Comparison of ENCODE assay signal across 35 cellular contexts in the genomic region with DNA sequence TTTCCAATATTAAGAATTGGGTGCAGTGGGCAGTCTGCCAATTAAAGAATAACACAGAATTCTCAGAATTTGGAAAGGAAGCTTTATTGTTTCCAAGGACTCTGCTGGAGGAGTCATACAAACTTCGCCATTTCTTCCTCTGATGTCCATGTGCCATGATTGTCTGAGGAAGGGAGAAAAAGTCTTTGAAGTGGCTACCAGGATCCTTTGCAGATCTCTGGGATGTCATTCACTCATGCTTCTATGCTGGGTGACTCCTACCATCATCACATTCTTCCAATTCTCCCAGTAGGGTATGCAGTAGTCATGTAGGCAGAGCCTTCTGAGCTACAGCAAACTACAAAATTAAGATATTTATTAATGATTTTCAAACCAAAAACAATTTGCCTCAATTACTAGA.
"Had no signal": no experiment of that assay in that cellular context is flagged by ENCODE, and none has a peak within 500 bp of the region (broad histone marks: within the 10 kb centered on the region; RNA-seq: fewer than 3 reads in every experiment).

No MANE protein-coding gene starts in this region.

- H3K4me3 Mint-ChIP-seq: activated CD4-positive, alpha-beta T cell treated with anti-CD3 and anti-CD28 coated beads, Interleukin-2, amount 10 ng/mL, durations not matched to agents 7 days and 5 days; activated CD8-positive, alpha-beta memory T cell treated with anti-CD3 and anti-CD28 coated beads, Interleukin-2, amount 10 ng/mL, durations not matched to agents 7 days and 5 days; activated CD8-positive, alpha-beta T cell treated with anti-CD3 and anti-CD28 coated beads for 36 hours; activated naive CD4-positive, alpha-beta T cell treated with anti-CD3 and anti-CD28 coated beads for 36 hours; activated naive CD4-positive, alpha-beta T cell treated with anti-CD3 and anti-CD28 coated beads, Interleukin-2, amount 50 U/mL, for 24 hours; activated naive CD8-positive, alpha-beta T cell treated with anti-CD3 and anti-CD28 coated beads for 36 hours; activated naive CD8-positive, alpha-beta T cell treated with anti-CD3 and anti-CD28 coated beads, Interleukin-2, amount 50 U/mL, for 24 hours; activated T-helper 1 cell treated with anti-CD3 and anti-CD28 coated beads, Interleukin-12 subunit alpha, Interleukin-12 subunit beta, Interleukin-2, Interleukin-4 antibody, amounts not matched to agents 30 ng/mL and 10 ng/mL and 1 ng/mL, durations not matched to agents 14 hours and 24 hours and 36 hours; T-cell; T-helper 1 cell treated with Interleukin-12 subunit alpha and Interleukin-12 subunit beta and Interleukin-4 antibody, amounts not matched to agents 30 μg/mL and 1 μg/mL, for 36 hours; WTC11 had no signal

- H3K36me3 Mint-ChIP-seq: activated CD8-positive, alpha-beta memory T cell treated with anti-CD3 and anti-CD28 coated beads, Interleukin-2, amount 10 ng/mL, durations not matched to agents 7 days and 5 days; activated naive CD4-positive, alpha-beta T cell treated with anti-CD3 and anti-CD28 coated beads, Interleukin-2, amount 50 U/mL, for 24 hours; T-cell; WTC11 had no signal

- H3K27me3 ChIP-seq: adrenal gland, body of pancreas, breast epithelium, colonic mucosa, gastroesophageal sphincter had no signal

- H3K27ac Mint-ChIP-seq: activated CD4-positive, alpha-beta T cell treated with anti-CD3 and anti-CD28 coated beads, Interleukin-2, amount 10 ng/mL, durations not matched to agents 7 days and 5 days; activated CD8-positive, alpha-beta memory T cell treated with anti-CD3 and anti-CD28 coated beads, Interleukin-2, amount 10 ng/mL, durations not matched to agents 7 days and 5 days; activated CD8-positive, alpha-beta T cell treated with anti-CD3 and anti-CD28 coated beads for 36 hours; activated naive CD4-positive, alpha-beta T cell treated with anti-CD3 and anti-CD28 coated beads for 36 hours; activated naive CD4-positive, alpha-beta T cell treated with anti-CD3 and anti-CD28 coated beads, Interleukin-2, amount 50 U/mL, for 24 hours; activated naive CD8-positive, alpha-beta T cell treated with anti-CD3 and anti-CD28 coated beads for 36 hours; activated naive CD8-positive, alpha-beta T cell treated with anti-CD3 and anti-CD28 coated beads, Interleukin-2, amount 50 U/mL, for 24 hours; activated T-helper 1 cell treated with anti-CD3 and anti-CD28 coated beads, Interleukin-12 subunit alpha, Interleukin-12 subunit beta, Interleukin-2, Interleukin-4 antibody, amounts not matched to agents 30 ng/mL and 10 ng/mL and 1 ng/mL, durations not matched to agents 14 hours and 24 hours and 36 hours; activated T-helper 2 cell treated with anti-CD3 and anti-CD28 coated beads, Interferon-gamma antibody, Interleukin-2, Interleukin-4, amounts not matched to agents 10 μg/mL and 5 μg/mL and 100 μg/mL, durations not matched to agents 14 hours and 24 hours and 36 hours; T-cell; T-helper 1 cell treated with Interleukin-12 subunit alpha and Interleukin-12 subunit beta and Interleukin-4 antibody, amounts not matched to agents 30 μg/mL and 1 μg/mL, for 36 hours; WTC11 had no signal

- H3K9me3 ChIP-seq: adrenal gland, body of pancreas, breast epithelium, colonic mucosa, esophagus squamous epithelium, gastroesophageal sphincter had no signal

- H3K27ac ChIP-seq: adrenal gland, body of pancreas, breast epithelium, cardiac muscle cell, colonic mucosa, epithelial cell of prostate, esophagus squamous epithelium, gastroesophageal sphincter had no signal

- H3K9me3 Mint-ChIP-seq: activated CD4-positive, alpha-beta T cell treated with anti-CD3 and anti-CD28 coated beads, Interleukin-2, amount 10 ng/mL, durations not matched to agents 7 days and 5 days; activated CD8-positive, alpha-beta T cell treated with anti-CD3 and anti-CD28 coated beads for 36 hours; activated naive CD4-positive, alpha-beta T cell treated with anti-CD3 and anti-CD28 coated beads for 36 hours; activated naive CD8-positive, alpha-beta T cell treated with anti-CD3 and anti-CD28 coated beads for 36 hours; activated naive CD8-positive, alpha-beta T cell treated with anti-CD3 and anti-CD28 coated beads, Interleukin-2, amount 50 U/mL, for 24 hours; activated T-helper 1 cell treated with anti-CD3 and anti-CD28 coated beads, Interleukin-12 subunit alpha, Interleukin-12 subunit beta, Interleukin-2, Interleukin-4 antibody, amounts not matched to agents 30 ng/mL and 10 ng/mL and 1 ng/mL, durations not matched to agents 14 hours and 24 hours and 36 hours; activated T-helper 2 cell treated with anti-CD3 and anti-CD28 coated beads, Interferon-gamma antibody, Interleukin-2, Interleukin-4, amounts not matched to agents 10 μg/mL and 5 μg/mL and 100 μg/mL, durations not matched to agents 14 hours and 24 hours and 36 hours; T-cell; T-helper 1 cell treated with Interleukin-12 subunit alpha and Interleukin-12 subunit beta and Interleukin-4 antibody, amounts not matched to agents 30 μg/mL and 1 μg/mL, for 36 hours; WTC11 had no signal

- DNase-seq: activated CD4-positive, alpha-beta T cell treated with anti-CD3 and anti-CD28 coated beads for 1 hour; activated CD4-positive, alpha-beta T cell treated with anti-CD3 and anti-CD28 coated beads for 4 hours; activated CD4-positive, alpha-beta T cell treated with anti-CD3 and anti-CD28 coated beads, Interleukin-2, amount 10 ng/mL, durations not matched to agents 7 days and 5 days; activated CD4-positive, alpha-beta T cell treated with anti-CD3 and anti-CD28 coated beads, Interleukin-2, amount 50 U/mL, for 4 hours; activated CD8-positive, alpha-beta memory T cell treated with anti-CD3 and anti-CD28 coated beads, Interleukin-2, amount 10 ng/mL, durations not matched to agents 7 days and 5 days; activated CD8-positive, alpha-beta memory T cell treated with anti-CD3 and anti-CD28 coated beads, Interleukin-2, amount 50 U/mL, for 4 hours; activated CD8-positive, alpha-beta T cell treated with anti-CD3 and anti-CD28 coated beads for 36 hours; activated effector memory CD4-positive, alpha-beta T cell treated with anti-CD3 and anti-CD28 coated beads, Interleukin-2, amount 50 U/mL, for 16 hours; activated naive CD4-positive, alpha-beta T cell treated with anti-CD3 and anti-CD28 coated beads for 36 hours; activated naive CD8-positive, alpha-beta T cell treated with anti-CD3 and anti-CD28 coated beads for 36 hours; activated naive CD8-positive, alpha-beta T cell treated with anti-CD3 and anti-CD28 coated beads, Interleukin-2, amount 50 U/mL, for 24 hours; activated T-cell treated with anti-CD3 and anti-CD28 coated beads, Interleukin-2, amount 50 U/mL, for 1 hour; activated T-cell treated with anti-CD3 and anti-CD28 coated beads, Interleukin-2, amount 50 U/mL, for 48 hours; adrenal gland; amygdala; aorta; body of pancreas; central memory CD4-positive, alpha-beta T cell; cerebellar nuclear complex; colonic mucosa; effector CD8-positive, alpha-beta T cell; esophagus squamous epithelium; foreskin melanocyte; SW 1271; T-cell; T-helper 9 cell had no signal

- H3K36me3 ChIP-seq: adrenal gland, breast epithelium, cardiac muscle cell, colonic mucosa, esophagus squamous epithelium, gastroesophageal sphincter had no signal

- H3K4me3 ChIP-seq: adrenal gland, body of pancreas, breast epithelium, cardiac muscle cell, colonic mucosa, esophagus squamous epithelium, gastroesophageal sphincter had no signal
